In genomic region chr4:18621186-18621585, GRCh38 we compare ENCODE assay signal across 26 cellular contexts.
DNase-seq lines count a peak whose midpoint lies in the region; ATAC-seq, FAIRE-seq and TF ChIP-seq lines count a peak whose summit lies in the region.
"Had no signal": no experiment of that assay in that cellular context is flagged by ENCODE, and none has a peak within 500 bp of the region (broad histone marks: within the 10 kb centered on the region; RNA-seq: fewer than 3 reads in every experiment).

No MANE protein-coding gene starts in this region.

- H3K9me3 ChIP-seq in HepG2 (ENCODE audit: low read length) = no peaks in the 10 kb centered on the region
- no peaks in the 10 kb centered on the region for H3K9me3 ChIP-seq in right lobe of liver
- H3K9me3 ChIP-seq in K562 (replicated peaks; ENCODE audit: control insufficient read depth, insufficient read depth, low read depth, low read length) = no peaks in the 10 kb centered on the region
- H3K9me3 ChIP-seq in neural progenitor cell (ENCODE audit: low read depth) = no peaks in the 10 kb centered on the region
- H3K9me3 ChIP-seq: BE2C, BLaER1 had no signal

- H3K4me1 ChIP-seq in HepG2 (ENCODE audit: insufficient read depth, low read length) = no peaks in the 10 kb centered on the region
- H3K4me1 ChIP-seq in right lobe of liver = no peaks in the 10 kb centered on the region
- H3K4me1 ChIP-seq in K562 (replicated peaks in 1 of 2; ENCODE audit: control insufficient read depth in 2 of 2, insufficient read depth in 2 of 2, low read length in 2 of 2) = no peaks in the 10 kb centered on the region
- H3K4me1 ChIP-seq in neural progenitor cell = no peaks in the 10 kb centered on the region
- H3K4me1 ChIP-seq: BE2C, BLaER1 had no signal

- TF ChIP-seq RAD21 in HepG2 (CRISPR knock-in tag; IDR thresholded peaks at IDR 0.05) (no peak), K562 (CRISPR knock-in tag; conservative IDR thresholded peaks at IDR 0.05 in 1 of 2, IDR thresholded peaks at IDR 0.05 in 1 of 2) (no peak)

- TF ChIP-seq EP300 in HepG2 (IDR thresholded peaks at IDR 0.05; ENCODE audit: low read depth in 2 of 2, low read length in 2 of 2) (no peak), HepG2 (CRISPR knock-in tag; IDR thresholded peaks at IDR 0.05; ENCODE audit: borderline replicate concordance) (no peak), K562 (IDR thresholded peaks at IDR 0.05; ENCODE audit: low read length) (no peak)

- 0% methylated on average over 1 of the region's 1 CpG for WGBS in HepG2 (ENCODE audit: low lambda C conversion rate)
- 41% methylated on average over 1 of the region's 1 CpG for WGBS in right lobe of liver (ENCODE audit: insufficient coverage, low coverage, low lambda C conversion rate, missing lambda C conversion rate)
- 0% methylated on average over 1 of the region's 1 CpG for WGBS in K562 (ENCODE audit: insufficient coverage, low coverage, missing lambda C conversion rate)

- H3K4me3 Mint-ChIP-seq in neural progenitor cell = no peak overlapping the region
- H3K4me3 Mint-ChIP-seq: CD14-positive monocyte; CD4-positive, alpha-beta memory T cell; CD4-positive, CD25-positive, alpha-beta regulatory T cell; CD8-positive, alpha-beta memory T cell had no signal

- H4K20me1 ChIP-seq in HepG2 (ENCODE audit: insufficient read depth, low read length) (no peaks in the 10 kb centered on the region), K562 (replicated peaks; ENCODE audit: control insufficient read depth, insufficient read depth, low read length) (no peaks in the 10 kb centered on the region), neural progenitor cell (ENCODE audit: low read depth) (no peaks in the 10 kb centered on the region)
- H4K20me1 ChIP-seq: BLaER1 had no signal

- POLR2A ChIA-PET in HepG2 (lab: Yijun Ruan, JAX) = no interaction called here
- POLR2A ChIA-PET in K562 (lab: Yijun Ruan, JAX) = no interaction called here

- TF ChIP-seq CTCF in HepG2 (CRISPR knock-in tag; IDR thresholded peaks at IDR 0.05) (no peak), right lobe of liver (IDR thresholded peaks at IDR 0.05) (no peak), K562 (IDR thresholded peaks at IDR 0.05 in 2 of 3, conservative IDR thresholded peaks at IDR 0.05 in 1 of 3; ENCODE audit: insufficient read depth in 2 of 3, low read depth in 1 of 3, low read length in 3 of 3) (no peak), neural progenitor cell (IDR thresholded peaks at IDR 0.05) (no peak)

- in situ Hi-C loops in HepG2 (cut with HindIII; ENCODE audit: extremely low pct_ligation_motif_present, low pct_unique_long_range_greater_than_20kb) = no loop called here
- in situ Hi-C loops in K562 (cut with MboI) = no loop called here

- H3K9me3 Mint-ChIP-seq in neural progenitor cell = peaks cover 3% of the 10 kb centered on the region
- H3K9me3 Mint-ChIP-seq: CD8-positive, alpha-beta memory T cell had no signal

- no peaks in the 10 kb centered on the region for H3K4me1 Mint-ChIP-seq in neural progenitor cell
- H3K4me1 Mint-ChIP-seq: CD14-positive monocyte; CD4-positive, alpha-beta memory T cell; CD4-positive, CD25-positive, alpha-beta regulatory T cell; CD8-positive, alpha-beta memory T cell had no signal

- CTCF ChIA-PET in HepG2 (lab: Yijun Ruan, JAX; ENCODE audit: low intra/inter-chr PET ratio, low total read pairs) = no interaction called here
- CTCF ChIA-PET in K562 (lab: Yijun Ruan, JAX; ENCODE audit: low intra/inter-chr PET ratio) = no interaction called here

- H3K27ac Mint-ChIP-seq in neural progenitor cell = no peak overlapping the region
- H3K27ac Mint-ChIP-seq: CD14-positive monocyte; CD4-positive, alpha-beta memory T cell; CD4-positive, CD25-positive, alpha-beta regulatory T cell; CD8-positive, alpha-beta memory T cell had no signal

- intact Hi-C loops in HepG2 (cut with micrococcal nuclease; ENCODE audit: unreplicated experiment) = no loop called here
- intact Hi-C loops in right lobe of liver (cut with DNase I) = no loop called here
- intact Hi-C loops in K562 (cut with micrococcal nuclease) = no loop called here

- H2AFZ ChIP-seq in HepG2 (ENCODE audit: low read length) = no peak overlapping the region
- no peak overlapping the region for H2AFZ ChIP-seq in K562 (ENCODE audit: low read depth, low read length)
- peak overlapping the region; percentile 10 for H2AFZ ChIP-seq in neural progenitor cell (replicated peaks)

- no peak for TF ChIP-seq POLR2A in HepG2 (IDR thresholded peaks at IDR 0.05; ENCODE audit: insufficient read depth in 1 of 2, low read depth in 2 of 2, low read length in 2 of 2)
- TF ChIP-seq POLR2A in right lobe of liver (IDR thresholded peaks at IDR 0.05) = no peak
- no peak for TF ChIP-seq POLR2A in K562 (conservative IDR thresholded peaks at IDR 0.05)

- H3K9ac ChIP-seq in HepG2 (ENCODE audit: insufficient read depth, low read depth, low read length) (no peak overlapping the region), K562 (ENCODE audit: insufficient read depth in 1 of 2, low read depth in 2 of 2, low read length in 2 of 2) (no peak overlapping the region), neural progenitor cell (no peak overlapping the region)
- H3K9ac ChIP-seq: BLaER1 had no signal

- no peaks in the 10 kb centered on the region for H3K9me1 ChIP-seq in K562 (ENCODE audit: control insufficient read depth, insufficient read depth, low read length)

- H3K79me2 ChIP-seq in HepG2 (ENCODE audit: insufficient read depth, low read length) (no peaks in the 10 kb centered on the region), K562 (ENCODE audit: control insufficient read depth, insufficient read depth, low read length) (no peaks in the 10 kb centered on the region), neural progenitor cell (ENCODE audit: low read depth) (no peaks in the 10 kb centered on the region)

- peaks cover 2% of the 10 kb centered on the region for H3K27me3 Mint-ChIP-seq in neural progenitor cell (ENCODE audit: insufficient read depth, low read depth)
- H3K27me3 Mint-ChIP-seq: CD4-positive, CD25-positive, alpha-beta regulatory T cell had no signal

- H3K36me3 ChIP-seq in HepG2 (replicated peaks in 1 of 2; ENCODE audit: control insufficient read depth in 1 of 2, insufficient read depth in 2 of 2, low read length in 2 of 2) (no peaks in the 10 kb centered on the region), right lobe of liver (no peaks in the 10 kb centered on the region), K562 (ENCODE audit: control insufficient read depth, insufficient read depth, low read length) (no peaks in the 10 kb centered on the region), neural progenitor cell (no peaks in the 10 kb centered on the region)
- H3K36me3 ChIP-seq: BE2C, BLaER1 had no signal

- FAIRE-seq in HepG2 (lab: Jason Lieb, UNC) (no peak), K562 (lab: Jason Lieb, UNC) (no peak)
- FAIRE-seq: GM12878, GM12892, GM18507 had no signal

- H3K4me3 ChIP-seq in HepG2 (replicated peaks in 1 of 3; ENCODE audit: insufficient read depth in 1 of 3, low read depth in 2 of 3, low read length in 3 of 3) = no peak overlapping the region
- no peak overlapping the region for H3K4me3 ChIP-seq in right lobe of liver
- H3K4me3 ChIP-seq in K562 = no peak overlapping the region
- no peak overlapping the region for H3K4me3 ChIP-seq in neural progenitor cell
- H3K4me3 ChIP-seq: BLaER1, GM12878 had no signal

- H3K27ac ChIP-seq in HepG2 (ENCODE audit: extremely low read length, insufficient read depth, low read length) = no peak overlapping the region
- no peak overlapping the region for H3K27ac ChIP-seq in right lobe of liver
- no peak overlapping the region for H3K27ac ChIP-seq in K562 (ENCODE audit: extremely low read depth, low read depth, low read length)
- no peak overlapping the region for H3K27ac ChIP-seq in neural progenitor cell
- H3K27ac ChIP-seq: 22Rv1, BLaER1 had no signal

- no peak overlapping the region for H3K4me2 ChIP-seq in HepG2 (ENCODE audit: low read depth, low read length)
- H3K4me2 ChIP-seq in K562 (ENCODE audit: insufficient read depth, low read length) = no peak overlapping the region
- no peak overlapping the region for H3K4me2 ChIP-seq in neural progenitor cell
- H3K4me2 ChIP-seq: BLaER1 had no signal

- no peak for DNase-seq in HepG2 (ENCODE audit: low spot score)
- DNase-seq in right lobe of liver = no peak
- DNase-seq in K562 (ENCODE audit: extremely low read depth in 1 of 4, low spot score in 3 of 4) = no peak
- no peak for DNase-seq in neural progenitor cell (ENCODE audit: low spot score)
- DNase-seq: ACHN; BE2C; C1 segment of cervical spinal cord; CD4-positive, alpha-beta memory T cell; CD4-positive, CD25-positive, alpha-beta regulatory T cell; CD8-positive, alpha-beta memory T cell; COR-L47; DMS 273 treated with DMSO at 0.1 percent for 48 hours; DMS153; DMS53; DMS79; DND-41; EL; GDM1 had no signal

- BruUV-seq in HepG2 (replicated peaks; lab: Mats Ljungman, UMichigan) (no TSS peak), K562 (replicated peaks; lab: Mats Ljungman, UMichigan) (no TSS peak)

- no peaks in the 10 kb centered on the region for H3K36me3 Mint-ChIP-seq in neural progenitor cell
- H3K36me3 Mint-ChIP-seq: CD14-positive monocyte; CD4-positive, alpha-beta memory T cell; CD4-positive, CD25-positive, alpha-beta regulatory T cell; CD8-positive, alpha-beta memory T cell had no signal

- no peaks in the 10 kb centered on the region for H3F3A ChIP-seq in neural progenitor cell (ENCODE audit: low read depth)

- H3K27me3 ChIP-seq in HepG2 (ENCODE audit: control insufficient read depth in 1 of 2, insufficient read depth in 2 of 2, low read length in 2 of 2) (peaks cover 0 to 1% of the 10 kb centered on the region in 2 experiments; a peak in 1 of 5 replicates), right lobe of liver (no peaks in the 10 kb centered on the region), K562 (ENCODE audit: control insufficient read depth in 2 of 2, insufficient read depth in 2 of 2, low read length in 2 of 2) (no peaks in the 10 kb centered on the region), neural progenitor cell (no peaks in the 10 kb centered on the region)
- H3K27me3 ChIP-seq: BE2C, BLaER1 had no signal

- ATAC-seq in HepG2 (no peak), right lobe of liver (no peak), K562 (no peak), esophagus mucosa (no peak), HG02885 (IDR thresholded peaks at IDR 0.05; ENCODE audit: poor library complexity, unreplicated experiment) (no peak)
- ATAC-seq: GM12878 had no signal

TF ChIP-seq in HepG2, 621 proteins besides CTCF, POLR2A, EP300 and RAD21:
- TF ChIP-seq KLF6 (CRISPR knock-in tag; IDR thresholded peaks at IDR 0.05) (no peak), MAFK (conservative IDR thresholded peaks at IDR 0.05 in 1 of 2, IDR thresholded peaks at IDR 0.05 in 1 of 2; ENCODE audit: low read length in 2 of 2) (peak; percentile 54 to 78; a peak in 3 of 4 replicates), MAFF (IDR thresholded peaks at IDR 0.05; ENCODE audit: low read depth, low read length) (peak; percentile 73)

TF ChIP-seq in K562, 482 proteins besides CTCF, POLR2A, EP300 and RAD21:
- peak; percentile 19; the same call in 1 of the 2 replicates for TF ChIP-seq ZNF316 (IDR thresholded peaks at IDR 0.05)
- no peak for TF ChIP-seq ELF4 (CRISPR knock-in tag; IDR thresholded peaks at IDR 0.05)
TF ChIP-seq in K562: peak in this region for 1.

Comparison
In these comparisons a context has a peak if more than half of its experiments do, and no peak if none do; other contexts are left out.
1. Of the 241 proteins assayed by ChIP-seq in both HepG2 and K562: peak only in HepG2: MAFF and MAFK; only in K562: none; in both: none; in neither: 239.